ENCODE assay signal across 12 cellular contexts in the genomic region with DNA sequence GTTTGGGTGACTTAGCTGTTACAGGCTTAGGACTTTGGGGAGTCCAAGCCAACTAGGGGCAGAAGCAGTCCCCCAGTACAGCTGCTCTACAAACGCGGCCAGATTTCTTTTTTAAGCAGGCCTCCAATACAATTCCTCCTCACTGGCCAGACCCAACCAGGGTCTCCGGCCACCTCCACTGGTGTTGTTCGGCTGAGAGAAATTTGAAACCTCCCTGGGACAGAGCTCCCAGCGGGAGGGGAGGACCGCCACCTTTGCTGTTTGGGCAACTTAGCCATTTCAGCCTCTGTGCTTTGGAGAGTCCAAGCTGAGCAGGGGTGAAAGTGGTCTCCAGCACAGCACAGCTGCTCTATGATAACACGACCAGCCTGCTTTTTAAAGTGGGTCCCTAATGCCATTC. TPM values are rescaled to one million over a fixed set of nuclear protein-coding genes. Genes with fewer than 3 reads are reported as not detected.
"Had no signal": no experiment of that assay in that cellular context is flagged by ENCODE, and none has a peak within 500 bp of the region (broad histone marks: within the 10 kb centered on the region; RNA-seq: fewer than 3 reads in every experiment).

No MANE protein-coding gene starts in this region.

- H3K9me3 ChIP-seq: HAP-1 had no signal

- H3K9ac ChIP-seq: GM23248 had no signal

- H3K4me1 ChIP-seq: HAP-1 had no signal

- H2AFZ ChIP-seq: GM23248 had no signal

- ATAC-seq: HCT116, K562 had no signal

- H3K36me3 ChIP-seq: HAP-1 had no signal

- H3K27ac ChIP-seq: GM23248 had no signal

- DNase-seq: GM23248, GOT3, H7, HFFc6, IMR-90, KG1 had no signal

- H3K4me3 ChIP-seq: GM23248, HAP-1, K562 had no signal

- FAIRE-seq: HTR-8/SVneo, K562 had no signal

RNA-seq across cellular contexts. Expression of gene KHDRBS2, which starts 59.4 kb away (rescaled TPM):
- total RNA-seq: GM23248, H4, HFFc6, HT-29, IMR-90, K562 had no signal
- polyA plus RNA-seq: GM23248, IMR-90, K562 had no signal
